Comparison of ENCODE assay signal across 8 cellular contexts in the genomic region with DNA sequence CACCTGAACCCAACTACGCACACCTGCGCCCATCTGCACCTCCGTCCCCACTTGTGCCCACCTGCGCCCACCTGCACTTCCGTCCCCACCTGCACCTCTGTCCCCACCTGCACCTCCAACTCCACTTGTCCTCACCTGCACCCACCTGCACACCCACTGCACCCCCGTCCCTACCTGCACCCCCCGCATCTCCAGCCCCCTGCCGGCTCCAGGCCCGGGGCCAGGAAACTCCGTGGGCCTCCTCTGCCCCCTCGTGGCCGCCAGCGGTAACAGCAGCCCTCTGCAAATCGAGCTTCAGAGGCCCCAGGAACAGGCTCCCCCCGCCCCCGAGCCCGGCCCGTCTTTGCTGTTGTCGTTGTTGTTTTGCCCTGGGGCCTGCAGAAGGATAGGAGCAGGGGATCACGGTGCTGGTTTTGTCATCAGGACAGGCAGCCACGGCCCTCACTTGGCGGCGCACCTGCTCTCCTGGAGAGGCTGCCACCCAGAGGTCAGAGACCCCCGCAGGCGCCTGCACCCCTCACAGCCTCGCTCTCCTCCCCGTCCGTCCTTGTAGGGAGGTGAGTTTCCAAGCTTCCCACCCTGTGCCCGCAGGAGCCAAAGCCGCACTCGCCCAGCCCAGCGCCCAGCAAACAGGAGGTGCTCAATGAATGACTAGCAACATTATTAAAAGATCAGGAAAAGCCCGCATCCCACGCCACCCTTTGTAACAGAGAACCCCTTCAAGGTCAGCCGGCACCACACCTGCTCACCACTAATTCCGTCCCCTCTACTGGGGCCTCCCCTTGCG.
A peak's percentile ranks its signal among the peaks of the same experiment; 100 is the strongest.
DNase-seq lines count a peak whose midpoint lies in the region; ATAC-seq, FAIRE-seq and TF ChIP-seq lines count a peak whose summit lies in the region.

No MANE protein-coding gene starts in this region.

- H3K4me1 Mint-ChIP-seq in CD4-positive, CD25-positive, alpha-beta regulatory T cell: peaks cover 0 to 10% (median 6%) of the 10 kb centered on the region in 4 donors

- no peaks in the 10 kb centered on the region for H3K9me3 ChIP-seq in CD4-positive, CD25-positive, alpha-beta regulatory T cell (ENCODE audit: control insufficient read depth in 2 of 2, low read length in 2 of 2)

- no peaks in the 10 kb centered on the region for H3K9me3 Mint-ChIP-seq in CD4-positive, CD25-positive, alpha-beta regulatory T cell

- FAIRE-seq in bronchial epithelial cell (lab: Jason Lieb, UNC): no peak

- H3K36me3 Mint-ChIP-seq in CD4-positive, CD25-positive, alpha-beta regulatory T cell: no peaks in the 10 kb centered on the region

- DNase-seq in CD4-positive, CD25-positive, alpha-beta regulatory T cell: peak; percentile 57 to 77 (median 70)
- DNase-seq in HuH-7.5 (ENCODE audit: low spot score) (peak; percentile 92), bronchial epithelial cell (ENCODE audit: low read depth) (peak; percentile 18), islet precursor cell (peak; percentile 92), HT-29 (ENCODE audit: low spot score) (no peak), NCI-H2107 (lab: John Stamatoyannopoulos, UW) (no peak)
- peak; percentile 38 for DNase-seq in activated CD4-positive, CD25-positive, alpha-beta regulatory T cell treated with anti-CD3 and anti-CD28 coated beads, Interleukin-2, amount 50 U/mL, for 16 hours (ENCODE audit: low read depth, low spot score)
- peak; percentile 72 to 75 for DNase-seq in stimulated activated CD4-positive, alpha-beta T cell treated with anti-CD3 and anti-CD28 coated beads, Interleukin-1b, Interleukin-23, amount 100 ng/mL, for 4 hours (ENCODE audit: low read depth in 2 of 2)

- H3K4me3 Mint-ChIP-seq in CD4-positive, CD25-positive, alpha-beta regulatory T cell: peak overlapping the region in 1 of 4 donors; percentile 48

- H3K4me3 ChIP-seq in CD4-positive, CD25-positive, alpha-beta regulatory T cell (ENCODE audit: low read depth, low read length): no peak overlapping the region
- no peak overlapping the region for H3K4me3 ChIP-seq in bronchial epithelial cell (ENCODE audit: low read depth, low read length)

- H3K27ac ChIP-seq in CD4-positive, CD25-positive, alpha-beta regulatory T cell (ENCODE audit: insufficient read depth, low read length, poor library complexity, severe bottlenecking): no peak overlapping the region

- peaks cover 6% of the 10 kb centered on the region for H3K27me3 Mint-ChIP-seq in CD4-positive, CD25-positive, alpha-beta regulatory T cell

- H3K4me1 ChIP-seq in CD4-positive, CD25-positive, alpha-beta regulatory T cell (ENCODE audit: control insufficient read depth, insufficient read depth, low read length, poor library complexity, severe bottlenecking): peaks cover 8% of the 10 kb centered on the region

- ATAC-seq in CD4-positive, CD25-positive, alpha-beta regulatory T cell (ENCODE audit: low read depth in 2 of 2): peak; percentile 78 to 80

- no peak overlapping the region for H3K27ac Mint-ChIP-seq in CD4-positive, CD25-positive, alpha-beta regulatory T cell

- no peaks in the 10 kb centered on the region for H3K27me3 ChIP-seq in CD4-positive, CD25-positive, alpha-beta regulatory T cell (ENCODE audit: control insufficient read depth, insufficient read depth, low read length)
- peaks cover 2% of the 10 kb centered on the region for H3K27me3 ChIP-seq in bronchial epithelial cell (ENCODE audit: control insufficient read depth, insufficient read depth, low read length)

- peak; percentile 86 for TF ChIP-seq CTCF in bronchial epithelial cell (IDR thresholded peaks at IDR 0.05; ENCODE audit: insufficient read depth, low read length, severe bottlenecking)

- H3K36me3 ChIP-seq in CD4-positive, CD25-positive, alpha-beta regulatory T cell (ENCODE audit: control insufficient read depth, insufficient read depth, low read length): no peaks in the 10 kb centered on the region
- no peaks in the 10 kb centered on the region for H3K36me3 ChIP-seq in bronchial epithelial cell (ENCODE audit: control insufficient read depth, insufficient read depth, low read length)

Comparison
In these comparisons a context has a peak if more than half of its experiments do, and no peak if none do; other contexts are left out.
1. DNase-seq: peak in CD4-positive, CD25-positive, alpha-beta regulatory T cell (3 of 3), HuH-7.5 (single experiment), activated CD4-positive, CD25-positive, alpha-beta regulatory T cell treated with anti-CD3 and anti-CD28 coated beads, Interleukin-2, amount 50 U/mL, for 16 hours (single experiment), bronchial epithelial cell (single experiment), islet precursor cell (single experiment) and stimulated activated CD4-positive, alpha-beta T cell treated with anti-CD3 and anti-CD28 coated beads, Interleukin-1b, Interleukin-23, amount 100 ng/mL, for 4 hours (2 of 2); none in HT-29 (single experiment) and NCI-H2107 (single experiment).